ENCODE assay signal across 29 cellular contexts in genomic region chr2:223999862-224000261, GRCh38.
"Had no signal": no experiment of that assay in that cellular context is flagged by ENCODE, and none has a peak within 500 bp of the region (broad histone marks: within the 10 kb centered on the region; RNA-seq: fewer than 3 reads in every experiment).

No MANE protein-coding gene starts in this region.

- ATAC-seq: esophagus mucosa; gastroesophageal sphincter; heart left ventricle; left cardiac atrium; naive thymus-derived CD4-positive, alpha-beta T cell; right lobe of liver; stimulated activated naive CD8-positive, alpha-beta T cell treated with anti-CD3 and anti-CD28 coated beads, Interleukin-15, amount 100 ng/mL, for 72 hours had no signal

- FAIRE-seq: colon, islet of Langerhans had no signal

- H3K4me3 Mint-ChIP-seq: naive thymus-derived CD4-positive, alpha-beta T cell; nephron progenitor cell; stimulated activated naive CD8-positive, alpha-beta T cell treated with anti-CD3 and anti-CD28 coated beads, Interleukin-15, amount 100 ng/mL, for 72 hours; type B pancreatic cell had no signal

- H3K27me3 ChIP-seq: dorsolateral prefrontal cortex, gastroesophageal sphincter, heart left ventricle, left lung, right lobe of liver, suprapubic skin, tibial artery had no signal

- H3K36me3 ChIP-seq: gastroesophageal sphincter, left lung, right lobe of liver, suprapubic skin, tibial artery had no signal

- H3K4me1 ChIP-seq: left lung, right lobe of liver, suprapubic skin had no signal

- DNase-seq: dorsolateral prefrontal cortex; effector CD4-positive, alpha-beta T cell; foreskin fibroblast; heart left ventricle; hippocampal formation; left cardiac atrium; left lung; mesendoderm; midbrain; naive thymus-derived CD4-positive, alpha-beta T cell; nephron progenitor cell; nucleus accumbens; posterior cingulate gyrus; right lobe of liver; stimulated activated CD4-positive, alpha-beta T cell treated with anti-CD3 and anti-CD28 coated beads, Interleukin-12 subunit alpha, Interleukin-12 subunit beta, amount 100 ng/mL, for 4 hours; stimulated activated CD4-positive, alpha-beta T cell treated with anti-CD3 and anti-CD28 coated beads, Interleukin-1b, Interleukin-23, amount 100 ng/mL, for 48 hours; stimulated activated CD4-positive, alpha-beta T cell treated with anti-CD3 and anti-CD28 coated beads, Interleukin-4, amount 100 ng/mL, for 1 hour; stimulated activated CD8-positive, alpha-beta memory T cell treated with anti-CD3 and anti-CD28 coated beads, Interleukin-4, amount 100 ng/mL, for 48 hours; stimulated activated naive CD4-positive, alpha-beta T cell; stimulated activated naive CD8-positive, alpha-beta T cell treated with anti-CD3 and anti-CD28 coated beads, Interleukin-15, amount 100 ng/mL, for 72 hours; tibial artery had no signal

- H3K27ac Mint-ChIP-seq: nephron progenitor cell; stimulated activated naive CD8-positive, alpha-beta T cell treated with anti-CD3 and anti-CD28 coated beads, Interleukin-15, amount 100 ng/mL, for 72 hours; type B pancreatic cell had no signal

- H3K4me2 ChIP-seq: smooth muscle cell had no signal

- H3K9me3 ChIP-seq: gastroesophageal sphincter, heart left ventricle, left lung, right lobe of liver, suprapubic skin, tibial artery had no signal

- H3K27ac ChIP-seq: epithelial cell of prostate, gastroesophageal sphincter, heart left ventricle, right lobe of liver, suprapubic skin, tibial artery had no signal

- H3K27me3 Mint-ChIP-seq: naive thymus-derived CD4-positive, alpha-beta T cell; stimulated activated naive CD8-positive, alpha-beta T cell treated with anti-CD3 and anti-CD28 coated beads, Interleukin-15, amount 100 ng/mL, for 72 hours; type B pancreatic cell had no signal

- H3K9me3 Mint-ChIP-seq: nephron progenitor cell; stimulated activated naive CD8-positive, alpha-beta T cell treated with anti-CD3 and anti-CD28 coated beads, Interleukin-15, amount 100 ng/mL, for 72 hours; type B pancreatic cell had no signal

- H3K4me3 ChIP-seq: dorsolateral prefrontal cortex, gastroesophageal sphincter, heart left ventricle, left lung, right lobe of liver, smooth muscle cell, suprapubic skin, tibial artery had no signal
